In the genomic region with DNA sequence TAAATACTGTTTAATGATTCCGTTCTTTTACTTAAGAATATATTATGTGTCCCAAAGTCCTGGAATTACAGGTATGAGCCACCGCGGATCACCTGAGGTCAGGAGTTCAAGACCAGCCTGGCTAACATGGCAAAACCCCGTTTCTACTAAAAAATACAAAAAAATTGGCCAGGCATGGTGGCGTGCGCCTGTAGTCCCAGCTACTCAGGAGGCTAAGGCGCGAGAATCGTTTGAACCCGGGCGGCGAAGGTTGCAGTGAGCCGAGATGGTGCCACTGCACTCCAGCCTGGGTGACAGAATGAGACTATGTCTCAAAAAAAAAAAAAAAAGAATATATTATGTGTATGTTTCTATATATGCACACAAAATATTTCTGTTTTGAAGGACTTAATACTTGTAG, we compare ENCODE assay signal across 8 cellular contexts. TPM values are rescaled to one million over a fixed set of nuclear protein-coding genes. Genes with fewer than 3 reads are reported as not detected.
DNase-seq lines count a peak whose midpoint lies in the region; ATAC-seq, FAIRE-seq and TF ChIP-seq lines count a peak whose summit lies in the region.
"Not testable (repeated sequence)": the region's sequence is repeated elsewhere in the genome, so short reads cannot be mapped to it uniquely, and the experiment has no call there.

No MANE protein-coding gene starts in this region.

- POLR2A ChIA-PET in activated B cell treated with CpG ODN at 0.5 μM for 24 hours (lab: Charles Lee), result interaction anchor here (1.0 to 1.8 kb wide), 3 partner anchors 26 to 333 kb away, joined by 3 to 4 read pairs (median 4); a partner anchor contains a TSS

- H3K27ac ChIP-seq in CD4-positive, CD25-positive, alpha-beta regulatory T cell (ENCODE audit: insufficient read depth, low read length, poor library complexity, severe bottlenecking); HUES64 (ENCODE audit: low read depth, low read length); astrocyte (ENCODE audit: low read depth, low read length); neural progenitor cell; stomach smooth muscle (ENCODE audit: low read length): not testable (repeated sequence)

- peaks cover 33% of the 10 kb centered on the region for H3K79me2 ChIP-seq in astrocyte (ENCODE audit: insufficient read depth, low read length)
- H3K79me2 ChIP-seq in neural progenitor cell (ENCODE audit: low read depth), result peaks cover 13% of the 10 kb centered on the region

- intact Hi-C loops in activated B cell treated with CpG ODN at 0.5 μM for 24 hours (cut with micrococcal nuclease), result loop anchor here (2.0 to 5.0 kb wide), 3 partner anchors 56 to 1363 kb away; a partner anchor contains a TSS

- not testable (repeated sequence) for H2AFZ ChIP-seq in astrocyte (ENCODE audit: low read depth, low read length); neural progenitor cell (replicated peaks)

- H3K27ac Mint-ChIP-seq in CD4-positive, CD25-positive, alpha-beta regulatory T cell, result peak overlapping the region; percentile 95 to 99 (median 96)
- H3K27ac Mint-ChIP-seq in activated B cell treated with CpG ODN at 0.5 μM for 24 hours (peak overlapping the region; percentile 74), immature natural killer cell (peak overlapping the region in 4 of 6 donors; percentile 85 to 92 (median 90))
- not testable (repeated sequence) for H3K27ac Mint-ChIP-seq in astrocyte (ENCODE audit: unreplicated experiment); neural progenitor cell

- ATAC-seq in CD4-positive, CD25-positive, alpha-beta regulatory T cell (ENCODE audit: low read depth in 2 of 2); activated B cell treated with CpG ODN at 0.5 μM for 24 hours (ENCODE audit: low read depth): not testable (repeated sequence)

- not testable (repeated sequence) for H4K20me1 ChIP-seq in astrocyte (ENCODE audit: insufficient read depth, low read length); neural progenitor cell (ENCODE audit: low read depth)

- CTCF ChIA-PET in activated B cell treated with CpG ODN at 0.5 μM for 24 hours (lab: Charles Lee), result interaction anchor here (1.4 kb wide), 1 partner anchor 65 kb away, joined by 3 read pairs; no protein-coding TSS in a partner anchor

- H3K4me1 ChIP-seq in CD4-positive, CD25-positive, alpha-beta regulatory T cell (ENCODE audit: control insufficient read depth, insufficient read depth, low read length, poor library complexity, severe bottlenecking), result peaks cover 25% of the 10 kb centered on the region
- H3K4me1 ChIP-seq in HUES64 (ENCODE audit: insufficient read depth, low read length); astrocyte (ENCODE audit: insufficient read depth, low read length); neural progenitor cell: not testable (repeated sequence)
- H3K4me1 ChIP-seq in endocrine pancreas (ENCODE audit: control insufficient read depth, insufficient read depth, low read length), result peaks cover 12% of the 10 kb centered on the region
- H3K4me1 ChIP-seq in stomach smooth muscle (ENCODE audit: control insufficient read depth, insufficient read depth, low read length), result peaks cover 16% of the 10 kb centered on the region

- H3K4me2 ChIP-seq in astrocyte (ENCODE audit: low read length) (peak overlapping the region; percentile 88), neural progenitor cell (peak overlapping the region; percentile 78)

- WGBS in HUES64, result 95% methylated on average over 13 of the region's 13 CpGs

- peak overlapping the region; percentile 75 for H3K4me3 ChIP-seq in CD4-positive, CD25-positive, alpha-beta regulatory T cell (ENCODE audit: low read depth, low read length)
- peak overlapping the region; percentile 69 for H3K4me3 ChIP-seq in HUES64 (ENCODE audit: low read length)
- peak overlapping the region; percentile 74 for H3K4me3 ChIP-seq in astrocyte (ENCODE audit: insufficient read depth, low read depth, low read length)
- H3K4me3 ChIP-seq in endocrine pancreas (ENCODE audit: control insufficient read depth, insufficient read depth, low read length), result peak overlapping the region; percentile 91
- not testable (repeated sequence) for H3K4me3 ChIP-seq in neural progenitor cell
- H3K4me3 ChIP-seq in stomach smooth muscle (ENCODE audit: low read length in 2 of 2), result peak overlapping the region; percentile 94 to 99

- H3K36me3 ChIP-seq in CD4-positive, CD25-positive, alpha-beta regulatory T cell (ENCODE audit: control insufficient read depth, insufficient read depth, low read length); astrocyte (ENCODE audit: insufficient read depth, low read length); endocrine pancreas (ENCODE audit: control insufficient read depth, insufficient read depth, low read length); neural progenitor cell: not testable (repeated sequence)
- peaks cover 22% of the 10 kb centered on the region for H3K36me3 ChIP-seq in HUES64 (ENCODE audit: insufficient read depth, low read length)
- peaks cover 14 to 17% of the 10 kb centered on the region in 2 donors for H3K36me3 ChIP-seq in stomach smooth muscle (ENCODE audit: control insufficient read depth in 2 of 2, insufficient read depth in 2 of 2, low read length in 2 of 2)

- FAIRE-seq in astrocyte (lab: Jason Lieb, UNC), result not testable (repeated sequence)

- H3K27me3 ChIP-seq in CD4-positive, CD25-positive, alpha-beta regulatory T cell (ENCODE audit: control insufficient read depth, insufficient read depth, low read length); HUES64 (ENCODE audit: insufficient read depth, low read length); astrocyte (ENCODE audit: insufficient read depth, low read length); endocrine pancreas (ENCODE audit: control insufficient read depth, insufficient read depth, low read length); neural progenitor cell; stomach smooth muscle (ENCODE audit: control insufficient read depth in 1 of 2, insufficient read depth in 2 of 2, low read length in 2 of 2): not testable (repeated sequence)

- H3K27me3 Mint-ChIP-seq in CD4-positive, CD25-positive, alpha-beta regulatory T cell; activated B cell treated with CpG ODN at 0.5 μM for 24 hours; astrocyte (ENCODE audit: low read depth, unreplicated experiment); neural progenitor cell (ENCODE audit: insufficient read depth, low read depth): not testable (repeated sequence)
- peaks cover 2 to 11% (median 6%) of the 10 kb centered on the region in 3 donors for H3K27me3 Mint-ChIP-seq in immature natural killer cell (ENCODE audit: low read depth in 3 of 3)

- H3K4me3 Mint-ChIP-seq in CD4-positive, CD25-positive, alpha-beta regulatory T cell, result peak overlapping the region; percentile 88 to 97 (median 93)
- H3K4me3 Mint-ChIP-seq in activated B cell treated with CpG ODN at 0.5 μM for 24 hours (peak overlapping the region; percentile 90), astrocyte (ENCODE audit: unreplicated experiment) (peak overlapping the region; percentile 62), immature natural killer cell (peak overlapping the region; percentile 87 to 96 (median 90)), neural progenitor cell (peak overlapping the region; percentile 87)

- peaks cover 28 to 47% (median 41%) of the 10 kb centered on the region in 4 donors for H3K4me1 Mint-ChIP-seq in CD4-positive, CD25-positive, alpha-beta regulatory T cell
- H3K4me1 Mint-ChIP-seq in activated B cell treated with CpG ODN at 0.5 μM for 24 hours (peaks cover 33% of the 10 kb centered on the region), immature natural killer cell (peaks cover 20 to 48% of the 10 kb centered on the region in 2 donors), neural progenitor cell (peaks cover 34% of the 10 kb centered on the region)
- H3K4me1 Mint-ChIP-seq in astrocyte (ENCODE audit: low read depth, unreplicated experiment), result not testable (repeated sequence)

- TF ChIP-seq CTCF in activated B cell treated with CpG ODN at 0.5 μM for 24 hours (IDR thresholded peaks at IDR 0.05); astrocyte (IDR thresholded peaks at IDR 0.05; ENCODE audit: insufficient read depth, low read depth, low read length); neural progenitor cell (IDR thresholded peaks at IDR 0.05): not testable (repeated sequence)

- H3F3A ChIP-seq in neural progenitor cell (ENCODE audit: low read depth), result not testable (repeated sequence)

- DNase-seq in CD4-positive, CD25-positive, alpha-beta regulatory T cell; activated B cell treated with CpG ODN at 0.5 μM for 24 hours; astrocyte (ENCODE audit: low read depth); immature natural killer cell; neural progenitor cell (ENCODE audit: low spot score): not testable (repeated sequence)

- H3K9me3 Mint-ChIP-seq in CD4-positive, CD25-positive, alpha-beta regulatory T cell; activated B cell treated with CpG ODN at 0.5 μM for 24 hours; astrocyte (ENCODE audit: unreplicated experiment); immature natural killer cell; neural progenitor cell: not testable (repeated sequence)

- H3K9ac ChIP-seq in HUES64 (ENCODE audit: low read depth, low read length); astrocyte (ENCODE audit: low read length); endocrine pancreas (ENCODE audit: control insufficient read depth, insufficient read depth, low read length); neural progenitor cell; stomach smooth muscle (ENCODE audit: low read length in 2 of 2): not testable (repeated sequence)

- not testable (repeated sequence) for H3K9me3 ChIP-seq in CD4-positive, CD25-positive, alpha-beta regulatory T cell (ENCODE audit: control insufficient read depth in 2 of 2, low read length in 2 of 2); HUES64 (ENCODE audit: insufficient read depth, low read depth, low read length); astrocyte (ENCODE audit: insufficient read depth, low read depth, low read length); endocrine pancreas (ENCODE audit: control insufficient read depth, low read length); neural progenitor cell (ENCODE audit: low read depth); stomach smooth muscle (ENCODE audit: control insufficient read depth in 2 of 2, low read length in 2 of 2)

- peaks cover 19% of the 10 kb centered on the region for H3K36me3 Mint-ChIP-seq in CD4-positive, CD25-positive, alpha-beta regulatory T cell
- peaks cover 18% of the 10 kb centered on the region for H3K36me3 Mint-ChIP-seq in activated B cell treated with CpG ODN at 0.5 μM for 24 hours (ENCODE audit: low read depth)
- not testable (repeated sequence) for H3K36me3 Mint-ChIP-seq in astrocyte (ENCODE audit: low read depth, unreplicated experiment)
- H3K36me3 Mint-ChIP-seq in immature natural killer cell, result peaks cover 9 to 21% (median 9%) of the 10 kb centered on the region in 3 donors
- H3K36me3 Mint-ChIP-seq in neural progenitor cell, result peaks cover 27% of the 10 kb centered on the region

RNA-seq across cellular contexts. Expression of a gene that starts 1.2 kb away (rescaled TPM):
- total RNA-seq in CD4-positive, CD25-positive, alpha-beta regulatory T cell, result 6.1 TPM
- 10 to 100 TPM; 14.1 to 23.6 (median 22.2) TPM for polyA plus RNA-seq in CD4-positive, CD25-positive, alpha-beta regulatory T cell
- polyA plus RNA-seq in HUES64 (2013, experiment 1 of 2), result 39.6 TPM
- polyA plus RNA-seq in HUES64 (2013, experiment 2 of 2), result 39.9 TPM
- total RNA-seq in activated B cell treated with CpG ODN at 0.5 μM for 24 hours (8.7 and 9.9 TPM in 2 replicates), astrocyte (58.7 and 64.0 TPM in 2 replicates), neural progenitor cell (ENCODE audit: low replicate concordance) (28.5 and 37.4 TPM in 2 replicates)
- 10 to 100 TPM; 31.9 to 51.2 (median 33.3) TPM for polyA plus RNA-seq in immature natural killer cell

RNA-seq across cellular contexts. Expression of a gene that starts 59.7 kb away (rescaled TPM):
- 12.8 TPM for total RNA-seq in CD4-positive, CD25-positive, alpha-beta regulatory T cell
- polyA plus RNA-seq in CD4-positive, CD25-positive, alpha-beta regulatory T cell, result 10 to 100 TPM; 24.0 to 29.6 (median 26.3) TPM
- polyA plus RNA-seq in HUES64 (2013, experiment 1 of 2), result 11.8 TPM
- polyA plus RNA-seq in HUES64 (2013, experiment 2 of 2), result 13.4 TPM
- total RNA-seq in activated B cell treated with CpG ODN at 0.5 μM for 24 hours (21.7 and 26.5 TPM in 2 replicates), astrocyte (14.2 and 20.8 TPM in 2 replicates), neural progenitor cell (ENCODE audit: low replicate concordance) (12.0 and 25.5 TPM in 2 replicates)
- polyA plus RNA-seq in immature natural killer cell, result 10 to 100 TPM; 12.5 to 16.6 (median 14.2) TPM

RNA-seq across cellular contexts. Expression of a gene that starts 59.8 kb away (rescaled TPM):
- 31.1 TPM for total RNA-seq in CD4-positive, CD25-positive, alpha-beta regulatory T cell
- 1 to 10 TPM; 1.1 to 1.7 (median 1.6) TPM for polyA plus RNA-seq in CD4-positive, CD25-positive, alpha-beta regulatory T cell
- 4.2 TPM for polyA plus RNA-seq in HUES64 (2013, experiment 1 of 2)
- polyA plus RNA-seq in HUES64 (2013, experiment 2 of 2), result 4.8 TPM
- total RNA-seq in activated B cell treated with CpG ODN at 0.5 μM for 24 hours (22.4 and 30.2 TPM in 2 replicates), astrocyte (6.2 and 8.1 TPM in 2 replicates), neural progenitor cell (ENCODE audit: low replicate concordance) (12.2 and 17.8 TPM in 2 replicates)
- 1 to 10 TPM in 1 of 3 donors, under 1 TPM in 1, not detected in 1; 0.66 to 1.2 TPM for polyA plus RNA-seq in immature natural killer cell
